In genomic region chr16:30984669-30985400, GRCh38 we compare ENCODE assay signal across 1 cellular context.
TF ChIP-seq lines count a peak whose summit lies in the region.

Gene HSD3B7 (plus strand): TSS chr16:30985207. CDS start chr16:30985659, 452 bp downstream.

TF ChIP-seq in HepG2, 621 proteins besides CTCF, POLR2A, EP300 and RAD21 (continued from another document and continues in another):
- TF ChIP-seq ZBED4 (CRISPR knock-in tag; IDR thresholded peaks at IDR 0.05; ENCODE audit: borderline replicate concordance), result peak; percentile 73; the same call in 1 of the 2 replicates
- TF ChIP-seq RBM39 (IDR thresholded peaks at IDR 0.05; ENCODE audit: low read depth, low read length, poor library complexity, severe bottlenecking), result peak; percentile 71
- TF ChIP-seq ZNF44 (CRISPR knock-in tag; IDR thresholded peaks at IDR 0.05), result no peak
- TF ChIP-seq ISX (CRISPR knock-in tag; conservative IDR thresholded peaks at IDR 0.05), result no peak
- TF ChIP-seq ZNF577 (CRISPR knock-in tag; IDR thresholded peaks at IDR 0.05; ENCODE audit: borderline replicate concordance, low read depth), result no peak
- TF ChIP-seq HNF4A (CRISPR knock-in tag; IDR thresholded peaks at IDR 0.05), result no peak
- TF ChIP-seq ZNF660 (CRISPR knock-in tag; IDR thresholded peaks at IDR 0.05; ENCODE audit: borderline replicate concordance, low read depth), result no peak
- no peak for TF ChIP-seq SIX1 (CRISPR knock-in tag; IDR thresholded peaks at IDR 0.05; ENCODE audit: borderline replicate concordance)
- no peak for TF ChIP-seq ZFAT (CRISPR knock-in tag; conservative IDR thresholded peaks at IDR 0.05)
- no peak for TF ChIP-seq MBNL3 (CRISPR knock-in tag; conservative IDR thresholded peaks at IDR 0.05)
- peak; percentile 42; the same call in 1 of the 2 replicates for TF ChIP-seq ZNF275 (CRISPR knock-in tag; IDR thresholded peaks at IDR 0.05; ENCODE audit: borderline replicate concordance)
- TF ChIP-seq, protein P1, sequence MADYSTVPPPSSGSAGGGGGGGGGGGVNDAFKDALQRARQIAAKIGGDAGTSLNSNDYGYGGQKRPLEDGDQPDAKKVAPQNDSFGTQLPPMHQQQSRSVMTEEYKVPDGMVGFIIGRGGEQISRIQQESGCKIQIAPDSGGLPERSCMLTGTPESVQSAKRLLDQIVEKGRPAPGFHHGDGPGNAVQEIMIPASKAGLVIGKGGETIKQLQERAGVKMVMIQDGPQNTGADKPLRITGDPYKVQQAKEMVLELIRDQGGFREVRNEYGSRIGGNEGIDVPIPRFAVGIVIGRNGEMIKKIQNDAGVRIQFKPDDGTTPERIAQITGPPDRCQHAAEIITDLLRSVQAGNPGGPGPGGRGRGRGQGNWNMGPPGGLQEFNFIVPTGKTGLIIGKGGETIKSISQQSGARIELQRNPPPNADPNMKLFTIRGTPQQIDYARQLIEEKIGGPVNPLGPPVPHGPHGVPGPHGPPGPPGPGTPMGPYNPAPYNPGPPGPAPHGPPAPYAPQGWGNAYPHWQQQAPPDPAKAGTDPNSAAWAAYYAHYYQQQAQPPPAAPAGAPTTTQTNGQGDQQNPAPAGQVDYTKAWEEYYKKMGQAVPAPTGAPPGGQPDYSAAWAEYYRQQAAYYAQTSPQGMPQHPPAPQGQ (CRISPR knock-in tag; IDR thresholded peaks at IDR 0.05; ENCODE audit: borderline replicate concordance), result no peak
- TF ChIP-seq ZBTB39 (CRISPR knock-in tag; IDR thresholded peaks at IDR 0.05), result no peak
- no peak for TF ChIP-seq PBX2 (CRISPR knock-in tag; IDR thresholded peaks at IDR 0.05)
- no peak for TF ChIP-seq RBAK (CRISPR knock-in tag; IDR thresholded peaks at IDR 0.05)
- no peak for TF ChIP-seq TCF12 (IDR thresholded peaks at IDR 0.05)
- 0 out of 2 replicates have a peak, but pooled peaks have one; percentile 23 for TF ChIP-seq TCF12 (CRISPR knock-in tag; IDR thresholded peaks at IDR 0.05)
- peak; percentile 41 for TF ChIP-seq U2AF1 (optimal IDR thresholded peaks at IDR 0.05; ENCODE audit: low read depth, low read length)
- TF ChIP-seq ARHGAP35 (CRISPR knock-in tag; IDR thresholded peaks at IDR 0.05; ENCODE audit: borderline replicate concordance), result 0 out of 2 replicates have a peak, but pooled peaks have one; percentile 19
- TF ChIP-seq ZNF263 (CRISPR knock-in tag; IDR thresholded peaks at IDR 0.05), result peak; percentile 69; the same call in 1 of the 2 replicates
- peak; percentile 70 for TF ChIP-seq CBX5 (CRISPR knock-in tag; IDR thresholded peaks at IDR 0.05; ENCODE audit: borderline replicate concordance)
- 0 out of 2 replicates have a peak, but pooled peaks have one; percentile 35 for TF ChIP-seq KMT2A (CRISPR knock-in tag; IDR thresholded peaks at IDR 0.05)
- TF ChIP-seq ZNF891 (CRISPR knock-in tag; IDR thresholded peaks at IDR 0.05), result no peak
- peak; percentile 67; the same call in 1 of the 2 replicates for TF ChIP-seq KDM4B (CRISPR knock-in tag; IDR thresholded peaks at IDR 0.05)
- TF ChIP-seq ZKSCAN8 (CRISPR knock-in tag; IDR thresholded peaks at IDR 0.05; ENCODE audit: borderline replicate concordance), result no peak
- TF ChIP-seq EED (CRISPR knock-in tag; IDR thresholded peaks at IDR 0.05), result peak; percentile 84
- TF ChIP-seq ETV5 (CRISPR knock-in tag; IDR thresholded peaks at IDR 0.05; ENCODE audit: borderline replicate concordance), result peak; percentile 52; the same call in 1 of the 2 replicates
- TF ChIP-seq HDAC1 (CRISPR knock-in tag; IDR thresholded peaks at IDR 0.05), result 0 out of 2 replicates have a peak, but pooled peaks have one; percentile 6
- 0 out of 2 replicates have a peak, but pooled peaks have one; percentile 7 for TF ChIP-seq MLX (CRISPR knock-in tag; IDR thresholded peaks at IDR 0.05)
- TF ChIP-seq ZNF678 (CRISPR knock-in tag; IDR thresholded peaks at IDR 0.05), result no peak
- 0 out of 2 replicates have a peak, but pooled peaks have one; percentile 8 for TF ChIP-seq TBX3 (IDR thresholded peaks at IDR 0.05; ENCODE audit: borderline replicate concordance)
- TF ChIP-seq ZFP36L2 (CRISPR knock-in tag; IDR thresholded peaks at IDR 0.05), result no peak
- peak; percentile 61; the same call in 1 of the 2 replicates for TF ChIP-seq ELF4 (CRISPR knock-in tag; IDR thresholded peaks at IDR 0.05; ENCODE audit: borderline replicate concordance)
- TF ChIP-seq, protein P2, sequence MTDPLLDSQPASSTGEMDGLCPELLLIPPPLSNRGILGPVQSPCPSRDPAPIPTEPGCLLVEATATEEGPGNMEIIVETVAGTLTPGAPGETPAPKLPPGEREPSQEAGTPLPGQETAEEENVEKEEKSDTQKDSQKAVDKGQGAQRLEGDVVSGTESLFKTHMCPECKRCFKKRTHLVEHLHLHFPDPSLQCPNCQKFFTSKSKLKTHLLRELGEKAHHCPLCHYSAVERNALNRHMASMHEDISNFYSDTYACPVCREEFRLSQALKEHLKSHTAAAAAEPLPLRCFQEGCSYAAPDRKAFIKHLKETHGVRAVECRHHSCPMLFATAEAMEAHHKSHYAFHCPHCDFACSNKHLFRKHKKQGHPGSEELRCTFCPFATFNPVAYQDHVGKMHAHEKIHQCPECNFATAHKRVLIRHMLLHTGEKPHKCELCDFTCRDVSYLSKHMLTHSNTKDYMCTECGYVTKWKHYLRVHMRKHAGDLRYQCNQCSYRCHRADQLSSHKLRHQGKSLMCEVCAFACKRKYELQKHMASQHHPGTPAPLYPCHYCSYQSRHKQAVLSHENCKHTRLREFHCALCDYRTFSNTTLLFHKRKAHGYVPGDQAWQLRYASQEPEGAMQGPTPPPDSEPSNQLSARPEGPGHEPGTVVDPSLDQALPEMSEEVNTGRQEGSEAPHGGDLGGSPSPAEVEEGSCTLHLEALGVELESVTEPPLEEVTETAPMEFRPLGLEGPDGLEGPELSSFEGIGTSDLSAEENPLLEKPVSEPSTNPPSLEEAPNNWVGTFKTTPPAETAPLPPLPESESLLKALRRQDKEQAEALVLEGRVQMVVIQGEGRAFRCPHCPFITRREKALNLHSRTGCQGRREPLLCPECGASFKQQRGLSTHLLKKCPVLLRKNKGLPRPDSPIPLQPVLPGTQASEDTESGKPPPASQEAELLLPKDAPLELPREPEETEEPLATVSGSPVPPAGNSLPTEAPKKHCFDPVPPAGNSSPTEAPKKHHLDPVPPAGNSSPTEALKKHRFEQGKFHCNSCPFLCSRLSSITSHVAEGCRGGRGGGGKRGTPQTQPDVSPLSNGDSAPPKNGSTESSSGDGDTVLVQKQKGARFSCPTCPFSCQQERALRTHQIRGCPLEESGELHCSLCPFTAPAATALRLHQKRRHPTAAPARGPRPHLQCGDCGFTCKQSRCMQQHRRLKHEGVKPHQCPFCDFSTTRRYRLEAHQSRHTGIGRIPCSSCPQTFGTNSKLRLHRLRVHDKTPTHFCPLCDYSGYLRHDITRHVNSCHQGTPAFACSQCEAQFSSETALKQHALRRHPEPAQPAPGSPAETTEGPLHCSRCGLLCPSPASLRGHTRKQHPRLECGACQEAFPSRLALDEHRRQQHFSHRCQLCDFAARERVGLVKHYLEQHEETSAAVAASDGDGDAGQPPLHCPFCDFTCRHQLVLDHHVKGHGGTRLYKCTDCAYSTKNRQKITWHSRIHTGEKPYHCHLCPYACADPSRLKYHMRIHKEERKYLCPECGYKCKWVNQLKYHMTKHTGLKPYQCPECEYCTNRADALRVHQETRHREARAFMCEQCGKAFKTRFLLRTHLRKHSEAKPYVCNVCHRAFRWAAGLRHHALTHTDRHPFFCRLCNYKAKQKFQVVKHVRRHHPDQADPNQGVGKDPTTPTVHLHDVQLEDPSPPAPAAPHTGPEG (CRISPR knock-in tag; IDR thresholded peaks at IDR 0.05), result peak; percentile 30; the same call in 1 of the 2 replicates
- TF ChIP-seq ZNF563 (CRISPR knock-in tag; IDR thresholded peaks at IDR 0.05), result no peak
- TF ChIP-seq, protein P3, sequence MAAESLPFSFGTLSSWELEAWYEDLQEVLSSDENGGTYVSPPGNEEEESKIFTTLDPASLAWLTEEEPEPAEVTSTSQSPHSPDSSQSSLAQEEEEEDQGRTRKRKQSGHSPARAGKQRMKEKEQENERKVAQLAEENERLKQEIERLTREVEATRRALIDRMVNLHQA (CRISPR knock-in tag; IDR thresholded peaks at IDR 0.05), result no peak
- TF ChIP-seq SAFB2 (CRISPR knock-in tag; IDR thresholded peaks at IDR 0.05; ENCODE audit: borderline replicate concordance, low read depth), result peak; percentile 68
- TF ChIP-seq ZSCAN20 (CRISPR knock-in tag; IDR thresholded peaks at IDR 0.05; ENCODE audit: borderline replicate concordance), result no peak
- no peak for TF ChIP-seq SNRNP70 (IDR thresholded peaks at IDR 0.05; ENCODE audit: low read depth, low read length)
- no peak; the same call in 1 of the 2 replicates for TF ChIP-seq ZNF550 (CRISPR knock-in tag; IDR thresholded peaks at IDR 0.05; ENCODE audit: borderline replicate concordance)
- no peak for TF ChIP-seq THYN1 (CRISPR knock-in tag; IDR thresholded peaks at IDR 0.05; ENCODE audit: borderline replicate concordance, low read depth)
- TF ChIP-seq ZNF616 (CRISPR knock-in tag; IDR thresholded peaks at IDR 0.05; ENCODE audit: low read depth), result no peak
